8 cellular contexts compared by ENCODE assay signal in the genomic region with DNA sequence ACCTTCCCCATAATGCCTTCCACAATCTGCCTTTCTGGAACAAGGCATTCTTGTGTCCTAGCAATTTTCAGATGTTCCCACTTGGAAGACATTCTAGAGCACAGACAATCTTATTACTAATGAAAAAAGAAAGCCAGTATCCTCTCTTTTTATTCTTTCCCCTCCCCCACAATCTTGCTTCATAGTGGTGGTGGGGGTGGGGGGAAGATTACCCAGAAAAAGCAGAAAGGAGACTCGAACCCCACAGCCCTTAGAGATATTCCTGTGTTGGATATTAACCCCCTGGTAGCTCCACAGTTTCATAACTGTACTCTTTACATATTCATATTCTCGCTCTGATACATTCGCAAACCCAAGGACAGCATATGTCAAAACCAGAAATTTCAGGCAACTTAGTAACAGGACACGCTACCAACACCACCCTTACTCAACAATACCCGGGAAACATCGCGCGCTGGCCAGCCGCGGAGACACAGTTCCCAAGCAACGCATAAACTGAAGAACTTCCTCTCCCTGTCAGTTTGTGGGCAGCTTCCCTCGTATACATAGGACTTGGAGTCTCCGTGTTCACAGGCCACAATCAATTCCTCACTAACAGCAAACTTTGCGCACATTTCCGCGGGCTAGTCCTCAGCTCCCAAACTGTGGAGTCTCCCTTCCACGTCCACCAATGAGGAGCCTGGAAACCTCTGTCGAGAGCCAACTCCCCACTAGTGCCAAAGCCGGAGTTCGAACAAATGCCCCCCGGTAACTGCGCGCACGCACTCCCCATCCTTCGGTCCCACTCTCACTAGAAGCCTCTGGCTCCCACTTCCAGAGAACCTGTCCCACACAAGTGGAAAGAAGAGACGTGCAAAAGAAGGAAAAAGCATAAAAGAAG. TPM values are rescaled to one million over a fixed set of nuclear protein-coding genes. Genes with fewer than 3 reads are reported as not detected.
DNase-seq lines count a peak whose midpoint lies in the region; ATAC-seq lines count a peak whose summit lies in the region.

No MANE protein-coding gene starts in this region.

- peak overlapping the region; percentile 94 to 99 (median 97) for H3K4me3 Mint-ChIP-seq in CD8-positive, alpha-beta memory T cell

- H3K23ac ChIP-seq in neuronal stem cell (ENCODE audit: low read depth, low read length, poor library complexity), result no peak overlapping the region

- H3K9ac ChIP-seq in neuronal stem cell (ENCODE audit: low read depth, low read length, poor library complexity), result no peak overlapping the region

- H3K27ac ChIP-seq in CD8-positive, alpha-beta memory T cell (ENCODE audit: low read depth, low read length), result peak overlapping the region; percentile 94
- no peak overlapping the region for H3K27ac ChIP-seq in neuronal stem cell (replicated peaks; ENCODE audit: low read length)

- H3K9me3 Mint-ChIP-seq in CD8-positive, alpha-beta memory T cell, result peaks cover 0 to 11% (median 4%) of the 10 kb centered on the region in 5 donors
- no peaks in the 10 kb centered on the region for H3K9me3 Mint-ChIP-seq in activated naive CD4-positive, alpha-beta T cell treated with anti-CD3 and anti-CD28 coated beads, Interleukin-2, amount 50 U/mL, for 72 hours

- no CpG with 5 or more reads among the region's 26 CpGs for WGBS in neuronal stem cell (ENCODE audit: extremely low coverage in 2 of 2, insufficient read length in 2 of 2, insufficient replicate concordance in 1 of 2), 2 donors

- peaks cover 22% of the 10 kb centered on the region for H3K4me1 ChIP-seq in CD8-positive, alpha-beta memory T cell (ENCODE audit: insufficient read depth, low read length)
- H3K4me1 ChIP-seq in neuronal stem cell (ENCODE audit: control insufficient read depth in 2 of 2, insufficient read depth in 1 of 2, low read depth in 1 of 2, low read length in 2 of 2), result peaks cover 10 to 15% of the 10 kb centered on the region in 2 donors

- peaks cover 6 to 64% (median 6%) of the 10 kb centered on the region in 3 donors for H3K36me3 Mint-ChIP-seq in CD8-positive, alpha-beta memory T cell
- peaks cover 30 to 55% of the 10 kb centered on the region in 2 donors for H3K36me3 Mint-ChIP-seq in activated naive CD4-positive, alpha-beta T cell treated with anti-CD3 and anti-CD28 coated beads, Interleukin-2, amount 50 U/mL, for 72 hours

- no peak overlapping the region for H3K18ac ChIP-seq in neuronal stem cell (ENCODE audit: low read length)

- CTCF ChIA-PET in CD8-positive, alpha-beta memory T cell (lab: Charles Lee), result interaction anchor here (1.0 to 1.5 kb wide), 3 partner anchors 9 to 258 kb away, joined by 3 to 5 read pairs (median 3); no protein-coding TSS in a partner anchor

- H3K27me3 ChIP-seq in CD8-positive, alpha-beta memory T cell (ENCODE audit: insufficient read depth, low read length, poor library complexity, severe bottlenecking), result no peaks in the 10 kb centered on the region
- peaks cover 35 to 68% (median 60%) of the 10 kb centered on the region in 3 experiments for H3K27me3 ChIP-seq in neuronal stem cell (ENCODE audit: control insufficient read depth in 3 of 3, insufficient read depth in 3 of 3, low read depth in 1 of 3, low read length in 3 of 3)

- no peak overlapping the region for H2AK5ac ChIP-seq in neuronal stem cell (ENCODE audit: low read depth, low read length)

- peak in 2 of 5 donors; percentile 54 to 65 for DNase-seq in CD8-positive, alpha-beta memory T cell
- peak; percentile 13 for DNase-seq in GOT3 (lab: John Stamatoyannopoulos, UW)
- DNase-seq in NCI-H748 (lab: John Stamatoyannopoulos, UW; ENCODE audit: unreplicated experiment), result peak; percentile 82
- peak; percentile 47 to 78 for DNase-seq in activated naive CD4-positive, alpha-beta T cell treated with anti-CD3 and anti-CD28 coated beads, Interleukin-2, amount 50 U/mL, for 72 hours (ENCODE audit: low spot score in 2 of 2)
- DNase-seq in glomerular visceral epithelial cell (ENCODE audit: extremely low spot score), result peak; percentile 69
- DNase-seq in neuronal stem cell (ENCODE audit: low spot score), result no peak
- no peak for DNase-seq in NCI-H446 (lab: John Stamatoyannopoulos, UW)

- POLR2A ChIA-PET in CD8-positive, alpha-beta memory T cell (lab: Charles Lee), result interaction anchor here (0.7 to 5.0 kb wide), 5 partner anchors 9 to 68 kb away, joined by 3 to 58 read pairs (median 5); no protein-coding TSS in a partner anchor

- H3K4me3 ChIP-seq in CD8-positive, alpha-beta memory T cell (ENCODE audit: low read length), result peak overlapping the region; percentile 99
- H3K4me3 ChIP-seq in neuronal stem cell (ENCODE audit: low read length in 2 of 2), result peak overlapping the region; percentile 70 to 85

- H2BK120ac ChIP-seq in neuronal stem cell (ENCODE audit: low read depth, low read length), result no peak overlapping the region

- H3K4me1 Mint-ChIP-seq in CD8-positive, alpha-beta memory T cell, result peaks cover 25 to 65% (median 36%) of the 10 kb centered on the region in 3 donors

- no peak overlapping the region for H3K4ac ChIP-seq in neuronal stem cell (ENCODE audit: low read length)

- peak; percentile 16 to 21 for ATAC-seq in activated naive CD4-positive, alpha-beta T cell treated with anti-CD3 and anti-CD28 coated beads, Interleukin-2, amount 50 U/mL, for 72 hours
- no peak for ATAC-seq in GM18517 (IDR thresholded peaks at IDR 0.05; ENCODE audit: unreplicated experiment)

- no peak overlapping the region for H4K91ac ChIP-seq in neuronal stem cell (ENCODE audit: low read depth, low read length, poor library complexity)

- peak overlapping the region; percentile 79 for H3K4me2 ChIP-seq in neuronal stem cell (ENCODE audit: insufficient read depth, low read length, poor library complexity, severe bottlenecking)

- no peak overlapping the region for H2BK5ac ChIP-seq in neuronal stem cell (ENCODE audit: low read length)

- H2BK15ac ChIP-seq in neuronal stem cell (ENCODE audit: low read length), result no peak overlapping the region

- peaks cover 4 to 52% of the 10 kb centered on the region in 2 donors for H3K27me3 Mint-ChIP-seq in CD8-positive, alpha-beta memory T cell

- no peak overlapping the region for H2BK12ac ChIP-seq in neuronal stem cell (ENCODE audit: low read length)

- no peaks in the 10 kb centered on the region for H3K36me3 ChIP-seq in CD8-positive, alpha-beta memory T cell (ENCODE audit: insufficient read depth, low read length)
- no peaks in the 10 kb centered on the region for H3K36me3 ChIP-seq in neuronal stem cell (replicated peaks in 1 of 2; ENCODE audit: control insufficient read depth in 2 of 2, insufficient read depth in 2 of 2, low read length in 2 of 2)

- peak overlapping the region; percentile 99 for H2AFZ ChIP-seq in neuronal stem cell (ENCODE audit: low read length)

- peak overlapping the region; percentile 98 to 100 (median 99) for H3K27ac Mint-ChIP-seq in CD8-positive, alpha-beta memory T cell
- H3K27ac Mint-ChIP-seq in activated naive CD4-positive, alpha-beta T cell treated with anti-CD3 and anti-CD28 coated beads, Interleukin-2, amount 50 U/mL, for 72 hours, result peak overlapping the region; percentile 97 to 99

- H3K79me1 ChIP-seq in neuronal stem cell (ENCODE audit: low read depth, low read length), result no peaks in the 10 kb centered on the region

- no peak overlapping the region for H4K8ac ChIP-seq in neuronal stem cell (ENCODE audit: low read depth, low read length)

- no peaks in the 10 kb centered on the region for H3K9me3 ChIP-seq in CD8-positive, alpha-beta memory T cell (ENCODE audit: low read length)
- peaks cover 0 to 18% of the 10 kb centered on the region in 2 donors for H3K9me3 ChIP-seq in neuronal stem cell (replicated peaks in 1 of 2; ENCODE audit: control insufficient read depth in 2 of 2, insufficient read depth in 1 of 2, low read depth in 1 of 2, low read length in 2 of 2)

- H3K14ac ChIP-seq in neuronal stem cell (ENCODE audit: low read length), result no peak overlapping the region

RNA-seq across cellular contexts. Expression of gene NR4A2, which starts 0.7 kb away (rescaled TPM):
- 10 to 100 TPM; 19.7 to 21.9 TPM for total RNA-seq in CD8-positive, alpha-beta memory T cell
- 25.5 TPM for polyA plus RNA-seq in CD8-positive, alpha-beta memory T cell
- 100 to 1,000 TPM in 1 of 2 donors, 1 to 10 TPM in 1; 9.7 to 134 TPM for total RNA-seq in activated naive CD4-positive, alpha-beta T cell treated with anti-CD3 and anti-CD28 coated beads, Interleukin-2, amount 50 U/mL, for 72 hours
- 0.25 TPM for polyA plus RNA-seq in neuronal stem cell (2013, experiment 1 of 2)
- 0.37 TPM for polyA plus RNA-seq in neuronal stem cell (2013, experiment 2 of 2)

Comparison
In these comparisons a context has a peak if more than half of its experiments do, and no peak if none do; other contexts are left out.
1. DNase-seq: peak in GOT3 (single experiment), NCI-H748 (single experiment), activated naive CD4-positive, alpha-beta T cell treated with anti-CD3 and anti-CD28 coated beads, Interleukin-2, amount 50 U/mL, for 72 hours (2 of 2) and glomerular visceral epithelial cell (single experiment); none in neuronal stem cell (single experiment) and NCI-H446 (0 of 2).